1 cellular context compared by ENCODE assay signal in the genomic region with DNA sequence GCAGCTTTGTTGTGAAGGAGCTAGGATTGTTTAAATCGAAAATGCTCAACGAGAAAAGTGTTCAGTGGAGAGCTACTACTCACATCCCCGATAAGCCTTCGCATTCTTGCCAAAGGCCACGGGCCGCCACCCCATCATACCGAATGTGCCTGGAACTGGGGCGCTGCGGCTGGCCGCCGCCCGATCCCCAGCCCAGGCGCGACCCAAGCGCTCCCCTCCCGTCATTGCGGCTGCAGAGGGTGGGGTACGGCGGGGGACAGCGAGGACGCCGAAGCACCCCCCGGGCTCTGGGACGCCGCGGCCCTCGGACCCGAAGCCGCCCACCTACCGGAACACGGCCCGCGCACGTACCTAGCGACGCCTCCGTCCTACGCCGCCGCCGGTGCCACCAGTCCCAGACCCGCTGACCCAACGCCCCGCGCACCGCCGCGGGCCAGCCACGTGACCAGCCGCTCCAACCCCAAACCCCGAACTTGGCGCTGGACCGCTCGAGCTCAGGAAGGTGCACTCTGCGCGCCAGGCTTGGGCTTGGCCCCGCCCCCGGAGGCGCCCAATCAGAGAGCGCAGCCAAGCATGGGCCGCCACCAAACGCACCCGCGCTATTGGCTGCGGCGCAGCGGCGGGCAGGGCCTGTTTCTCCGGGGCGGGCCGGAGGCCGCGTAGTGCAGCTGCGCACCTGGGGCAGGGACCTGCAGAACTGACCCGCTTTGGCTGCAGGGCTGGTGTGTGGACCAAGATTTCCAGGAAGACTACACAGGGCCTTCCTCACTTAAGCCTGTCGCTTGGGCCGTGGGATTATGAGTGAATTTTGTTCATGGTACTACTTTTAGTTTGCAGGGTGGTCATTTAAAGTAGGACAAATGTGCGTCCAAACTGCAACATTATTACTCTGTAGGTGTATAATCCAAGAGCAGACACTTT.
TF ChIP-seq lines count a peak whose summit lies in the region.

A gene (minus strand): TSS at position 530 of the 921 bp plus-strand sequence. CDS start 7,569 bp downstream, outside the sequence.

TF ChIP-seq in HepG2, 621 proteins besides CTCF, POLR2A, EP300 and RAD21 (continued from another document):
- TF ChIP-seq, protein P1, sequence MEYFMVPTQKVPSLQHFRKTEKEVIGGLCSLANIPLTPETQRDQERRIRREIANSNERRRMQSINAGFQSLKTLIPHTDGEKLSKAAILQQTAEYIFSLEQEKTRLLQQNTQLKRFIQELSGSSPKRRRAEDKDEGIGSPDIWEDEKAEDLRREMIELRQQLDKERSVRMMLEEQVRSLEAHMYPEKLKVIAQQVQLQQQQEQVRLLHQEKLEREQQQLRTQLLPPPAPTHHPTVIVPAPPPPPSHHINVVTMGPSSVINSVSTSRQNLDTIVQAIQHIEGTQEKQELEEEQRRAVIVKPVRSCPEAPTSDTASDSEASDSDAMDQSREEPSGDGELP (IDR thresholded peaks at IDR 0.05; ENCODE audit: borderline replicate concordance, low read depth) = peak; percentile 40; the same call in 1 of the 2 replicates
- TF ChIP-seq, protein P2, sequence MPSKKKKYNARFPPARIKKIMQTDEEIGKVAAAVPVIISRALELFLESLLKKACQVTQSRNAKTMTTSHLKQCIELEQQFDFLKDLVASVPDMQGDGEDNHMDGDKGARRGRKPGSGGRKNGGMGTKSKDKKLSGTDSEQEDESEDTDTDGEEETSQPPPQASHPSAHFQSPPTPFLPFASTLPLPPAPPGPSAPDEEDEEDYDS (CRISPR knock-in tag; IDR thresholded peaks at IDR 0.05) = peak; percentile 92
- TF ChIP-seq ZFAT (CRISPR knock-in tag; conservative IDR thresholded peaks at IDR 0.05) (0 out of 2 replicates have a peak, but pooled peaks have one; percentile 36), ZNF225 (CRISPR knock-in tag; IDR thresholded peaks at IDR 0.05) (peak; percentile 51; the same call in 1 of the 2 replicates), SP1 (IDR thresholded peaks at IDR 0.05) (no peak), SP1 (CRISPR knock-in tag; IDR thresholded peaks at IDR 0.05) (peak; percentile 74), KMT2B (CRISPR knock-in tag; IDR thresholded peaks at IDR 0.05) (peak; percentile 47; the same call in 1 of the 2 replicates), SIX1 (CRISPR knock-in tag; IDR thresholded peaks at IDR 0.05; ENCODE audit: borderline replicate concordance) (no peak), ATF7-NPFF (CRISPR knock-in tag; IDR thresholded peaks at IDR 0.05; ENCODE audit: low read depth) (peak; percentile 65; the same call in 1 of the 2 replicates), SALL2 (CRISPR knock-in tag; IDR thresholded peaks at IDR 0.05) (peak; percentile 92), ZFP82 (CRISPR knock-in tag; IDR thresholded peaks at IDR 0.05; ENCODE audit: borderline replicate concordance) (peak; percentile 86), ZNF501 (CRISPR knock-in tag; IDR thresholded peaks at IDR 0.05) (peak; percentile 51), ZNF557 (CRISPR knock-in tag; IDR thresholded peaks at IDR 0.05) (peak; percentile 84; the same call in 1 of the 2 replicates), FOXC1 (CRISPR knock-in tag; IDR thresholded peaks at IDR 0.05; ENCODE audit: borderline replicate concordance) (peak; percentile 52; the same call in 1 of the 2 replicates), SP2 (CRISPR knock-in tag; IDR thresholded peaks at IDR 0.05) (peak; percentile 83)
- TF ChIP-seq, protein P3, sequence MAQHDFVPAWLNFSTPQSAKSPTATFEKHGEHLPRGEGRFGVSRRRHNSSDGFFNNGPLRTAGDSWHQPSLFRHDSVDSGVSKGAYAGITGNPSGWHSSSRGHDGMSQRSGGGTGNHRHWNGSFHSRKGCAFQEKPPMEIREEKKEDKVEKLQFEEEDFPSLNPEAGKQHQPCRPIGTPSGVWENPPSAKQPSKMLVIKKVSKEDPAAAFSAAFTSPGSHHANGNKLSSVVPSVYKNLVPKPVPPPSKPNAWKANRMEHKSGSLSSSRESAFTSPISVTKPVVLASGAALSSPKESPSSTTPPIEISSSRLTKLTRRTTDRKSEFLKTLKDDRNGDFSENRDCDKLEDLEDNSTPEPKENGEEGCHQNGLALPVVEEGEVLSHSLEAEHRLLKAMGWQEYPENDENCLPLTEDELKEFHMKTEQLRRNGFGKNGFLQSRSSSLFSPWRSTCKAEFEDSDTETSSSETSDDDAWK (CRISPR knock-in tag; IDR thresholded peaks at IDR 0.05) = no peak
- TF ChIP-seq, protein P4, sequence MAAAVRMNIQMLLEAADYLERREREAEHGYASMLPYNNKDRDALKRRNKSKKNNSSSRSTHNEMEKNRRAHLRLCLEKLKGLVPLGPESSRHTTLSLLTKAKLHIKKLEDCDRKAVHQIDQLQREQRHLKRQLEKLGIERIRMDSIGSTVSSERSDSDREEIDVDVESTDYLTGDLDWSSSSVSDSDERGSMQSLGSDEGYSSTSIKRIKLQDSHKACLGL (CRISPR knock-in tag; IDR thresholded peaks at IDR 0.05) = peak; percentile 92
- TF ChIP-seq, protein P5, sequence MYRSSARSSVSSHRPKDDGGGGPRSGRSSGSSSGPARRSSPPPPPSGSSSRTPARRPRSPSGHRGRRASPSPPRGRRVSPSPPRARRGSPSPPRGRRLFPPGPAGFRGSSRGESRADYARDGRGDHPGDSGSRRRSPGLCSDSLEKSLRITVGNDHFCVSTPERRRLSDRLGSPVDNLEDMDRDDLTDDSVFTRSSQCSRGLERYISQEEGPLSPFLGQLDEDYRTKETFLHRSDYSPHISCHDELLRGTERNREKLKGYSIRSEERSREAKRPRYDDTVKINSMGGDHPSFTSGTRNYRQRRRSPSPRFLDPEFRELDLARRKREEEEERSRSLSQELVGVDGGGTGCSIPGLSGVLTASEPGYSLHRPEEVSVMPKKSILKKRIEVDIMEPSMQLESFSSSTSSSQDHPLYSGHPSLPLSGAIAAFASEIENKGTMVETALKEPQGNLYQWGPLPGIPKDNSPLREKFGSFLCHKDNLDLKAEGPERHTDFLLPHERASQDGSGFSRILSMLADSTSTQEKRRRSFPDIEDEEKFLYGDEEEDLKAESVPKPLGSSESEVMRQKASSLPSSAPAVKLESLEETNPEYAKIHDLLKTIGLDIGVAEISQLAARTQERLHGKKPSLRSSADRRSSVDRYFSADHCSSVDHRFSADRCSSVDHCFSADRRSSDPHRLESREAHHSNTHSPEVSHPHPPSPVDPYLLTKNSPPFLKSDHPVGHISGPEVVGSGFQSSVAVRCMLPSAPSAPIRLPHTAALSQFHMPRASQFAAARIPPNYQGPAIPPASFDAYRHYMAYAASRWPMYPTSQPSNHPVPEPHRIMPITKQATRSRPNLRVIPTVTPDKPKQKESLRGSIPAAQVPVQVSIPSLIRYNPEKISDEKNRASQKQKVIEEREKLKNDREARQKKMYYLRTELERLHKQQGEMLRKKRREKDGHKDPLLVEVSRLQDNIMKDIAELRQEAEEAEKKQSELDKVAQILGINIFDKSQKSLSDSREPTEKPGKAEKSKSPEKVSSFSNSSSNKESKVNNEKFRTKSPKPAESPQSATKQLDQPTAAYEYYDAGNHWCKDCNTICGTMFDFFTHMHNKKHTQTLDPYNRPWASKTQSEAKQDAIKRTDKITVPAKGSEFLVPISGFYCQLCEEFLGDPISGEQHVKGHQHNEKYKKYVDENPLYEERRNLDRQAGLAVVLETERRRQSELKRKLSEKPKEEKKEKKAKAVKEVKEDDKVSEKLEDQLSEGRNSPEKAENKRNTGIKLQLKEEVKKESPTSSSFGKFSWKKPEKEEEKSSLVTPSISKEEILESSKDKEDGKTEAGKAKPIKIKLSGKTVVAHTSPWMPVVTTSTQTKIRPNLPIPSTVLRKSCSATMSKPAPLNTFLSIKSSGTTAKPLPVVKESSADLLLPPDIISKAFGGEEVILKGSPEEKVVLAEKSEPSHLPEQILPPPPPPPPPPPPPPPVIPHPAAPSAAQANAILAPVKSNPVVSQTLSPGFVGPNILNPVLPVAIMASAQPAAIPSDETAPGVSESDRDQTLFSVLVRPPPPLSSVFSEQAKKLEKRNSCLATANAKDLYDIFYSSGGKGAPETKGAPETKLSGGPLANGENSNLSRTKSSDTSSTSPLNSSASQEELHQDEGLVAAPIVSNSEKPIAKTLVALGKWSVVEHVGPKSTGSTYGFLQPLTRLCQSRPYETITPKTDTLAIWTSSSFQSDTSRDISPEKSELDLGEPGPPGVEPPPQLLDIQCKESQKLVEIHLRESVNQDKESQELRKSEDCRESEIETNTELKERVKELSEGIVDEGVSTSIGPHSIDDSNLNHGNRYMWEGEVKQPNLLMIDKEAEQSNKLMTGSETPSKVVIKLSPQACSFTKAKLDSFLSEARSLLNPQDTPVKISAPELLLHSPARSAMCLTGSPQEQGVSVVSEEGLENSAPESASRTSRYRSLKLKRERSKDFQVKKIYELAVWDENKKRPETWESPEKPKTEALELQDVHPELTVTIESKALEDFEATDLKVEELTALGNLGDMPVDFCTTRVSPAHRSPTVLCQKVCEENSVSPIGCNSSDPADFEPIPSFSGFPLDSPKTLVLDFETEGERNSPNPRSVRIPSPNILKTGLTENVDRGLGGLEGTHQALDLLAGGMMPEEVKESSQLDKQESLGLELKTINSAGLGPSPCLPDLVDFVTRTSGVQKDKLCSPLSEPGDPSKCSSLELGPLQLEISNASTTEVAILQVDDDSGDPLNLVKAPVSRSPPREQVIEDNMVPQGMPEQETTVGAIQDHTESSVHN (CRISPR knock-in tag; IDR thresholded peaks at IDR 0.05) = no peak
- TF ChIP-seq, protein P6, sequence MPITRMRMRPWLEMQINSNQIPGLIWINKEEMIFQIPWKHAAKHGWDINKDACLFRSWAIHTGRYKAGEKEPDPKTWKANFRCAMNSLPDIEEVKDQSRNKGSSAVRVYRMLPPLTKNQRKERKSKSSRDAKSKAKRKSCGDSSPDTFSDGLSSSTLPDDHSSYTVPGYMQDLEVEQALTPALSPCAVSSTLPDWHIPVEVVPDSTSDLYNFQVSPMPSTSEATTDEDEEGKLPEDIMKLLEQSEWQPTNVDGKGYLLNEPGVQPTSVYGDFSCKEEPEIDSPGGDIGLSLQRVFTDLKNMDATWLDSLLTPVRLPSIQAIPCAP (CRISPR knock-in tag; IDR thresholded peaks at IDR 0.05; ENCODE audit: low read depth) = no peak
- TF ChIP-seq, protein P7, sequence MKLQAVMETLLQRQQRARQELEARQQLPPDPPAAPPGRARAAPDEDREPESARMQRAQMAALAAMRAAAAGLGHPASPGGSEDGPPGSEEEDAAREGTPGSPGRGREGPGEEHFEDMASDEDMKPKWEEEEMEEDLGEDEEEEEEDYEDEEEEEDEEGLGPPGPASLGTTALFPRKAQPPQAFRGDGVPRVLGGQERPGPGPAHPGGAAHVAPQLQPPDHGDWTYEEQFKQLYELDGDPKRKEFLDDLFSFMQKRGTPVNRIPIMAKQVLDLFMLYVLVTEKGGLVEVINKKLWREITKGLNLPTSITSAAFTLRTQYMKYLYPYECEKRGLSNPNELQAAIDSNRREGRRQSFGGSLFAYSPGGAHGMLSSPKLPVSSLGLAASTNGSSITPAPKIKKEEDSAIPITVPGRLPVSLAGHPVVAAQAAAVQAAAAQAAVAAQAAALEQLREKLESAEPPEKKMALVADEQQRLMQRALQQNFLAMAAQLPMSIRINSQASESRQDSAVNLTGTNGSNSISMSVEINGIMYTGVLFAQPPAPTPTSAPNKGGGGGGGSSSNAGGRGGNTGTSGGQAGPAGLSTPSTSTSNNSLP (IDR thresholded peaks at IDR 0.05; ENCODE audit: low read depth, low read length) = no peak
